In the genomic region with DNA sequence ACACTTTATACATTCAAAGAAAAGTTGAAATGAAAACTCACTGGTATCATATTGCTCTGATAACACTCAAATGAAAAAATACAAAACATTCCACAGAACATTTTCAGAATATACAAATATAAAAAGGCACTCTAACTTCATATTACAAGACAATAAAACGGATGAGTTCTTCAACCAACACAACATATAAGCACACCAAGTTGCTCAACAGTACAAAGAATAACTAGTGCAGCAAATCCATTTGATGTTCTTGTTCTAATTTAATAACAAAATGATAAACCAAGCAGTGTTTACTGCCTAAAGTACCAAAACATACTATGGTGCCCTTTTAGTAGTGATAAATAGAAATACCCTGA, we compare ENCODE assay signal across 9 cellular contexts.
DNase-seq lines count a peak whose midpoint lies in the region; ATAC-seq and TF ChIP-seq lines count a peak whose summit lies in the region.
"Had no signal": no experiment of that assay in that cellular context is flagged by ENCODE, and none has a peak within 500 bp of the region (broad histone marks: within the 10 kb centered on the region; RNA-seq: fewer than 3 reads in every experiment).

No MANE protein-coding gene starts in this region.

- H3K4me3 ChIP-seq in SK-N-MC (peak overlapping the region; percentile 75), fibroblast of villous mesenchyme (ENCODE audit: low read depth, low read length) (no peak overlapping the region)
- H3K4me3 ChIP-seq: lung had no signal

- H3K27ac Mint-ChIP-seq in activated T-cell treated with anti-CD3 and anti-CD28 coated beads, Interleukin-2, amount 50 U/mL, for 72 hours = peak overlapping the region; percentile 87
- peak overlapping the region; percentile 34 to 93 for H3K27ac Mint-ChIP-seq in stimulated activated naive CD8-positive, alpha-beta T cell treated with anti-CD3 and anti-CD28 coated beads, Interleukin-15, amount 100 ng/mL, for 72 hours

- no peak for TF ChIP-seq CTCF in fibroblast of villous mesenchyme (IDR thresholded peaks at IDR 0.05; ENCODE audit: insufficient read depth, low read depth, low read length)

- no peak for DNase-seq in activated T-cell treated with anti-CD3 and anti-CD28 coated beads, Interleukin-2, amount 50 U/mL, for 72 hours
- DNase-seq in activated T-cell treated with anti-CD3 and anti-CD28 coated beads for 4 hours (no peak), SK-N-MC (ENCODE audit: low read depth, low spot score) (no peak), fibroblast of villous mesenchyme (ENCODE audit: low read depth) (peak; percentile 37)
- no peak for DNase-seq in stimulated activated naive CD8-positive, alpha-beta T cell treated with anti-CD3 and anti-CD28 coated beads, Interleukin-15, amount 100 ng/mL, for 72 hours
- no peak for DNase-seq in activated CD4-positive, alpha-beta T cell treated with anti-CD3 and anti-CD28 coated beads for 1 hour

- H3K9me3 ChIP-seq in SK-N-MC (ENCODE audit: low read depth, low read length) = no peaks in the 10 kb centered on the region

- no peaks in the 10 kb centered on the region for H3K36me3 ChIP-seq in SK-N-MC (ENCODE audit: insufficient read depth, low read length)

- H3K9ac ChIP-seq in SK-N-MC (ENCODE audit: insufficient read length) = peak overlapping the region; percentile 87

- no peak for ATAC-seq in activated T-cell treated with anti-CD3 and anti-CD28 coated beads, Interleukin-2, amount 50 U/mL, for 72 hours (replicated peaks in 1 of 2)
- ATAC-seq in stimulated activated naive CD8-positive, alpha-beta T cell treated with anti-CD3 and anti-CD28 coated beads, Interleukin-15, amount 100 ng/mL, for 72 hours = no peak
- ATAC-seq in GM21528 (IDR thresholded peaks at IDR 0.05; ENCODE audit: low FRiP score, unreplicated experiment) (no peak), GM18511 (IDR thresholded peaks at IDR 0.05; ENCODE audit: unreplicated experiment) (no peak)

- H3K27ac ChIP-seq in SK-N-MC = peak overlapping the region; percentile 99

- peaks cover 2 to 5% of the 10 kb centered on the region in 2 donors for H3K9me3 Mint-ChIP-seq in activated T-cell treated with anti-CD3 and anti-CD28 coated beads, Interleukin-2, amount 50 U/mL, for 72 hours
- peaks cover 1 to 8% of the 10 kb centered on the region in 2 donors for H3K9me3 Mint-ChIP-seq in stimulated activated naive CD8-positive, alpha-beta T cell treated with anti-CD3 and anti-CD28 coated beads, Interleukin-15, amount 100 ng/mL, for 72 hours

- H3K36me3 Mint-ChIP-seq in activated T-cell treated with anti-CD3 and anti-CD28 coated beads, Interleukin-2, amount 50 U/mL, for 72 hours (ENCODE audit: insufficient read depth in 2 of 2) = peaks cover 7 to 31% of the 10 kb centered on the region in 2 donors

- peak overlapping the region; percentile 41 to 53 for H3K4me3 Mint-ChIP-seq in activated T-cell treated with anti-CD3 and anti-CD28 coated beads, Interleukin-2, amount 50 U/mL, for 72 hours
- H3K4me3 Mint-ChIP-seq in stimulated activated naive CD8-positive, alpha-beta T cell treated with anti-CD3 and anti-CD28 coated beads, Interleukin-15, amount 100 ng/mL, for 72 hours = peak overlapping the region in 1 of 2 donors; percentile 3

- no peaks in the 10 kb centered on the region for H3K27me3 Mint-ChIP-seq in activated T-cell treated with anti-CD3 and anti-CD28 coated beads, Interleukin-2, amount 50 U/mL, for 72 hours (ENCODE audit: low read depth)
- H3K27me3 Mint-ChIP-seq in stimulated activated naive CD8-positive, alpha-beta T cell treated with anti-CD3 and anti-CD28 coated beads, Interleukin-15, amount 100 ng/mL, for 72 hours = no peaks in the 10 kb centered on the region

- peaks cover 80% of the 10 kb centered on the region for H3K4me1 Mint-ChIP-seq in activated T-cell treated with anti-CD3 and anti-CD28 coated beads, Interleukin-2, amount 50 U/mL, for 72 hours (ENCODE audit: low read depth)
- H3K4me1 Mint-ChIP-seq in stimulated activated naive CD8-positive, alpha-beta T cell treated with anti-CD3 and anti-CD28 coated beads, Interleukin-15, amount 100 ng/mL, for 72 hours = peaks cover 65% of the 10 kb centered on the region
